In genomic region chr12:123457980-123458779, GRCh38 we compare ENCODE assay signal across 8 cellular contexts. TPM values are rescaled to one million over a fixed set of nuclear protein-coding genes. Genes with fewer than 3 reads are reported as not detected.
DNase-seq lines count a peak whose midpoint lies in the region; ATAC-seq, FAIRE-seq and TF ChIP-seq lines count a peak whose summit lies in the region.

Gene SNRNP35, plus strand, starts transcription at chr12:123458139. Its CDS starts 7,402 bp downstream, at chr12:123465541.

- peak; percentile 89 for ATAC-seq in left ventricle myocardium superior
- peak; percentile 90 for ATAC-seq in upper lobe of right lung

- H3K36me3 Mint-ChIP-seq in progenitor cell of endocrine pancreas (ENCODE audit: insufficient read depth), result peaks cover 6% of the 10 kb centered on the region

- peak within 1 kb of the TSS; percentile 100 for H3K27ac Mint-ChIP-seq in progenitor cell of endocrine pancreas

- H3K9me3 ChIP-seq in upper lobe of right lung, result no peaks in the 10 kb centered on the region

- TF ChIP-seq CTCF in progenitor cell of endocrine pancreas (IDR thresholded peaks at IDR 0.05; ENCODE audit: unreplicated experiment), result no peak
- no peak for TF ChIP-seq CTCF in upper lobe of right lung (IDR thresholded peaks at IDR 0.05)

- DNase-seq in HEK293T (ENCODE audit: extremely low spot score) (peak; percentile 66), NCI-H146 (lab: John Stamatoyannopoulos, UW) (peak; percentile 87), T-helper 2 cell (peak; percentile 67 to 91 (median 81)), amygdala (lab: John Stamatoyannopoulos, UW) (peak in 53 of 56 donors; percentile 9 to 94 (median 74)), left ventricle myocardium superior (peak; percentile 89), progenitor cell of endocrine pancreas (ENCODE audit: low spot score, unreplicated experiment) (peak; percentile 57), upper lobe of right lung (peak; percentile 91)

- peak within 1 kb of the TSS; percentile 100 for H3K27ac ChIP-seq in upper lobe of right lung

- H3K4me1 ChIP-seq in upper lobe of right lung, result peaks cover 13% of the 10 kb centered on the region

- POLR2A ChIA-PET in HEK293T (lab: Yijun Ruan, JAX), result interaction anchor here (0.8 to 2.8 kb wide), 15 partner anchors 9 to 1482 kb away, joined by 3 to 6 read pairs (median 3); partner anchors contain the start of genes KMT5A, MPHOSPH9 and MTRFR

- CTCF ChIA-PET in HEK293T (lab: Yijun Ruan, JAX), result interaction anchor here (0.6 kb wide), 1 partner anchor 221 kb away, joined by 3 read pairs; no protein-coding TSS in a partner anchor

- H3K4me3 ChIP-seq in upper lobe of right lung, result peak within 1 kb of the TSS; percentile 95

- H3K36me3 ChIP-seq in upper lobe of right lung, result no peaks in the 10 kb centered on the region

- peak; percentile 63 for FAIRE-seq in G401.6 (lab: Jason Lieb, UNC)

- peak within 1 kb of the TSS; percentile 99 for H3K4me3 Mint-ChIP-seq in progenitor cell of endocrine pancreas (ENCODE audit: low read depth)

- no peaks in the 10 kb centered on the region for H3K27me3 Mint-ChIP-seq in progenitor cell of endocrine pancreas

- H3K9me3 Mint-ChIP-seq in progenitor cell of endocrine pancreas (ENCODE audit: low read depth), result no peaks in the 10 kb centered on the region

- intact Hi-C loops in left ventricle myocardium superior (cut with micrococcal nuclease) (no loop called here), upper lobe of right lung (cut with DNase I) (no loop called here)

- peaks cover 4% of the 10 kb centered on the region for H3K4me1 Mint-ChIP-seq in progenitor cell of endocrine pancreas (ENCODE audit: low read depth)

- H3K27me3 ChIP-seq in upper lobe of right lung, result no peaks in the 10 kb centered on the region

TF ChIP-seq in HEK293T, 16 proteins besides CTCF, POLR2A, EP300 and RAD21:
- TF ChIP-seq FOXM1 (IDR thresholded peaks at IDR 0.05; ENCODE audit: borderline replicate concordance), result no peak
- TF ChIP-seq HDGF (IDR thresholded peaks at IDR 0.05; ENCODE audit: borderline replicate concordance), result no peak
- no peak for TF ChIP-seq PKNOX1 (IDR thresholded peaks at IDR 0.05)
- TF ChIP-seq BHLHE40 (IDR thresholded peaks at IDR 0.05; ENCODE audit: borderline replicate concordance), result no peak
- no peak for TF ChIP-seq SUZ12 (IDR thresholded peaks at IDR 0.05)
- no peak for TF ChIP-seq FOXK2 (IDR thresholded peaks at IDR 0.05)
- peak; percentile 22 for TF ChIP-seq ELF4 (IDR thresholded peaks at IDR 0.05)
- no peak for TF ChIP-seq FOXA1 (IDR thresholded peaks at IDR 0.05)
- TF ChIP-seq SP1 (IDR thresholded peaks at IDR 0.05), result no peak
- no peak for TF ChIP-seq ARNT (IDR thresholded peaks at IDR 0.05)
- peak; percentile 93 for TF ChIP-seq NFRKB (IDR thresholded peaks at IDR 0.05)
- peak; percentile 96 for TF ChIP-seq ZNF384 (IDR thresholded peaks at IDR 0.05)
- TF ChIP-seq LEF1 (IDR thresholded peaks at IDR 0.05; ENCODE audit: borderline replicate concordance), result no peak
- TF ChIP-seq L3MBTL2 (conservative IDR thresholded peaks at IDR 0.05), result peak; percentile 85
- 0 out of 2 replicates have a peak, but pooled peaks have one; percentile 36 for TF ChIP-seq CTBP1 (IDR thresholded peaks at IDR 0.05; ENCODE audit: borderline replicate concordance)
- no peak for TF ChIP-seq TARDBP (IDR thresholded peaks at IDR 0.05)

RNA-seq across cellular contexts. Expression of gene SNRNP35, which starts in this region (rescaled TPM):
- total RNA-seq in left ventricle myocardium superior (23.2 TPM), progenitor cell of endocrine pancreas (29.2 and 29.8 TPM in 2 replicates), upper lobe of right lung (20.4 TPM)

Comparison
In these comparisons a context has a peak if more than half of its experiments do, and no peak if none do; other contexts are left out.
1. Peak in every context shown above with its lines: DNase-seq, ATAC-seq, H3K4me3 ChIP-seq and H3K27ac ChIP-seq.